12 cellular contexts compared by ENCODE assay signal in genomic region chr19:6768236-6768785, GRCh38. TPM values are rescaled to one million over a fixed set of nuclear protein-coding genes. Genes with fewer than 3 reads are reported as not detected.
DNase-seq lines count a peak whose midpoint lies in the region; ATAC-seq, FAIRE-seq and TF ChIP-seq lines count a peak whose summit lies in the region.
"Had no signal": no experiment of that assay in that cellular context is flagged by ENCODE, and none has a peak within 500 bp of the region (broad histone marks: within the 10 kb centered on the region; RNA-seq: fewer than 3 reads in every experiment).

No MANE protein-coding gene starts in this region.

- H3F3A ChIP-seq in SK-N-SH (replicated peaks; ENCODE audit: insufficient read depth) = peaks cover 14% of the 10 kb centered on the region

- no peak overlapping the region for H3K18ac ChIP-seq in H1 (ENCODE audit: extremely low read depth, low read length)

- H3K23me2 ChIP-seq in H1 (ENCODE audit: low read depth, low read length) = peaks cover 15% of the 10 kb centered on the region

- H2BK120ac ChIP-seq in H1 (replicated peaks; ENCODE audit: low read depth, low read length) = no peak overlapping the region

- H3K27ac ChIP-seq in RWPE2 (ENCODE audit: poor library complexity, severe bottlenecking) (peak overlapping the region; percentile 97), H1 (ENCODE audit: low read depth, low read length) (no peak overlapping the region), small intestine (ENCODE audit: low read depth in 1 of 2, low read length in 1 of 2) (peak overlapping the region; percentile 50 to 87), kidney (ENCODE audit: low read depth in 2 of 2, low read length in 2 of 2) (peak overlapping the region in 1 of 2 donors; percentile 3), SK-N-SH (ENCODE audit: low read depth in 2 of 2, low read length in 1 of 2) (no peak overlapping the region)
- H3K27ac ChIP-seq: cardiac muscle cell, WERI-Rb-1 had no signal

- H2BK5ac ChIP-seq in H1 (ENCODE audit: low read depth, low read length) = no peak overlapping the region

- H3K36me3 ChIP-seq in RWPE2 (ENCODE audit: low read depth) = peaks cover 26% of the 10 kb centered on the region
- H3K36me3 ChIP-seq in H1 (ENCODE audit: control insufficient read depth in 2 of 4, insufficient read depth in 4 of 4, low read length in 3 of 4) = no peaks in the 10 kb centered on the region
- H3K36me3 ChIP-seq in small intestine (ENCODE audit: control insufficient read depth in 2 of 2, insufficient read depth in 2 of 2, low read length in 2 of 2) = no peaks in the 10 kb centered on the region
- H3K36me3 ChIP-seq in kidney (ENCODE audit: control insufficient read depth in 1 of 2, insufficient read depth in 2 of 2, low read length in 2 of 2) = no peaks in the 10 kb centered on the region
- H3K36me3 ChIP-seq in SK-N-SH (replicated peaks in 1 of 2; ENCODE audit: control insufficient read depth in 1 of 2, insufficient read depth in 2 of 2, low read length in 1 of 2) = no peaks in the 10 kb centered on the region
- H3K36me3 ChIP-seq: cardiac muscle cell, WERI-Rb-1 had no signal

- H3K27me3 ChIP-seq in RWPE2 (ENCODE audit: insufficient read depth, poor library complexity, severe bottlenecking) = no peaks in the 10 kb centered on the region
- H3K27me3 ChIP-seq in H1 (replicated peaks in 1 of 4; ENCODE audit: control insufficient read depth in 3 of 4, extremely low read depth in 1 of 4, insufficient read depth in 3 of 4, low read length in 3 of 4) = no peaks in the 10 kb centered on the region
- peaks cover 0 to 3% of the 10 kb centered on the region in 2 donors for H3K27me3 ChIP-seq in small intestine (ENCODE audit: control insufficient read depth in 2 of 2, insufficient read depth in 2 of 2, low read length in 2 of 2)
- peaks cover 11% of the 10 kb centered on the region; the same call in 1 of the 2 replicates for H3K27me3 ChIP-seq in SK-N-SH (ENCODE audit: insufficient read depth)

- peaks cover 0 to 7% of the 10 kb centered on the region in 2 experiments; a peak in 2 of 4 replicates for H3K79me2 ChIP-seq in H1 (ENCODE audit: control insufficient read depth in 1 of 2, insufficient read depth in 2 of 2, low read length in 2 of 2)
- no peaks in the 10 kb centered on the region for H3K79me2 ChIP-seq in SK-N-SH (ENCODE audit: insufficient read depth)

- H3K14ac ChIP-seq in H1 (ENCODE audit: insufficient read length) = no peak overlapping the region

- TF ChIP-seq EP300 in H1 (IDR thresholded peaks at IDR 0.05; ENCODE audit: borderline replicate concordance in 1 of 2, low read depth in 2 of 2, low read length in 2 of 2) (no peak), SK-N-SH (IDR thresholded peaks at IDR 0.05; ENCODE audit: borderline replicate concordance in 1 of 2, low read depth in 1 of 2, low read length in 1 of 2) (no peak)

- H3K9me2 ChIP-seq in SK-N-SH = no peaks in the 10 kb centered on the region

- no peak overlapping the region for H3K56ac ChIP-seq in H1 (replicated peaks; ENCODE audit: insufficient read length, low read depth, low read length)

- H3K9ac ChIP-seq in H1 (replicated peaks in 1 of 4; ENCODE audit: extremely low read depth in 1 of 4, low read depth in 3 of 4, low read length in 3 of 4) = no peak overlapping the region
- no peak overlapping the region for H3K9ac ChIP-seq in kidney (ENCODE audit: low read length in 2 of 2)
- no peak overlapping the region for H3K9ac ChIP-seq in SK-N-SH

- WGBS in H1 (ENCODE audit: extremely low coverage in 1 of 2, insufficient coverage in 1 of 2, insufficient read length in 1 of 2, insufficient replicate concordance in 2 of 2, low coverage in 1 of 2, low lambda C conversion rate in 2 of 2, missing lambda C conversion rate in 1 of 2), 2 experiments = 86% methylated on average over 8 of the region's 8 CpGs; no CpG with 5 or more reads in 1 of the 2 experiments
- 34 to 47% (median 42%) methylated on average over 8 of the region's 8 CpGs for WGBS in small intestine, 3 donors
- WGBS in SK-N-SH (ENCODE audit: low lambda C conversion rate) = 35% methylated on average over 7 of the region's 8 CpGs

- H4K91ac ChIP-seq in H1 (replicated peaks; ENCODE audit: insufficient read length, low read length) = no peak overlapping the region

- no peak overlapping the region for H2BK12ac ChIP-seq in H1 (ENCODE audit: low read depth, low read length)

- ATAC-seq in RWPE2 (ENCODE audit: low read depth) = no peak

- H2AFZ ChIP-seq in H1 (ENCODE audit: low read length) (0 out of 2 replicates have a peak overlapping the region, but pooled peaks have one; percentile 9), SK-N-SH (ENCODE audit: low read depth) (no peak overlapping the region)

- DNase-seq in RWPE2 (ENCODE audit: low spot score) = no peak
- no peak for DNase-seq in H1 (ENCODE audit: low read depth in 1 of 2, low spot score in 2 of 2)
- DNase-seq in small intestine = no peak
- no peak for DNase-seq in kidney
- no peak for DNase-seq in SK-N-SH
- DNase-seq in NCI-H446 (lab: John Stamatoyannopoulos, UW) = no peak
- DNase-seq in activated gamma-delta T cell (lab: John Stamatoyannopoulos, UW) = no peak
- DNase-seq: NCI-H510A treated with DMSO at 0.1 percent for 48 hours, retina had no signal

- in situ Hi-C loops in GM18951 (cut with MboI; ENCODE audit: low sequenced_read_pairs, unreplicated experiment) = no loop called here

- H4K8ac ChIP-seq in H1 (ENCODE audit: extremely low read depth, insufficient read depth, low read length) = no peak overlapping the region

- peak overlapping the region; percentile 46; the same call in 1 of the 2 replicates for H2BK15ac ChIP-seq in H1 (ENCODE audit: low read length)

- no peak overlapping the region for H3K4ac ChIP-seq in H1 (replicated peaks; ENCODE audit: insufficient read length, low read depth, low read length)

- no peak overlapping the region for H4K5ac ChIP-seq in H1 (ENCODE audit: insufficient read length, low read depth, low read length)

- H4K20me1 ChIP-seq in H1 (replicated peaks in 1 of 2; ENCODE audit: control insufficient read depth in 1 of 2, insufficient read depth in 2 of 2, low read length in 2 of 2) = no peaks in the 10 kb centered on the region
- no peaks in the 10 kb centered on the region for H4K20me1 ChIP-seq in SK-N-SH (ENCODE audit: insufficient read depth)

- intact Hi-C loops in kidney (cut with DNase I) = no loop called here

- H3K79me1 ChIP-seq in H1 (ENCODE audit: low read depth, low read length) = peaks cover 10% of the 10 kb centered on the region

- TF ChIP-seq RAD21 in H1 (IDR thresholded peaks at IDR 0.05 in 1 of 2, conservative IDR thresholded peaks at IDR 0.05 in 1 of 2; ENCODE audit: low read depth in 2 of 2, low read length in 2 of 2) (no peak), SK-N-SH (IDR thresholded peaks at IDR 0.05; ENCODE audit: low read length) (no peak)

- no peaks in the 10 kb centered on the region for H3K9me3 ChIP-seq in RWPE2 (ENCODE audit: severe bottlenecking)
- H3K9me3 ChIP-seq in H1 (ENCODE audit: insufficient read depth in 2 of 2, low read depth in 1 of 2, low read length in 1 of 2) = no peaks in the 10 kb centered on the region
- no peaks in the 10 kb centered on the region for H3K9me3 ChIP-seq in small intestine (ENCODE audit: control insufficient read depth, low read depth)
- no peaks in the 10 kb centered on the region for H3K9me3 ChIP-seq in kidney (ENCODE audit: control insufficient read depth in 1 of 2, low read length in 2 of 2)
- no peaks in the 10 kb centered on the region for H3K9me3 ChIP-seq in SK-N-SH

- no peak overlapping the region for H2BK20ac ChIP-seq in H1 (ENCODE audit: low read length)

- no peak for TF ChIP-seq CTCF in RWPE2 (IDR thresholded peaks at IDR 0.05; ENCODE audit: poor library complexity, severe bottlenecking)
- TF ChIP-seq CTCF in H1 (IDR thresholded peaks at IDR 0.05; ENCODE audit: control extremely low read depth in 1 of 3, insufficient read depth in 1 of 3, low read depth in 1 of 3, low read length in 3 of 3) = no peak
- no peak for TF ChIP-seq CTCF in kidney (IDR thresholded peaks at IDR 0.05; ENCODE audit: borderline replicate concordance, extremely low read depth, insufficient read depth)
- no peak for TF ChIP-seq CTCF in SK-N-SH (IDR thresholded peaks at IDR 0.05)

- CTCF ChIA-PET in H1 (lab: Charles Lee; ENCODE audit: partially characterized antibody) = interaction anchor here (0.6 to 4.4 kb wide), 20 partner anchors 15 to 642 kb away, joined by 3 to 31 read pairs (median 4); partner anchors contain the start of gene GPR108
- CTCF ChIA-PET in SK-N-SH (lab: Yijun Ruan, JAX) = interaction anchor here (1.1 to 2.4 kb wide), 2 partner anchors 16 to 137 kb away, joined by 3 to 5 read pairs; no protein-coding TSS in a partner anchor

- no peak overlapping the region for H2AK5ac ChIP-seq in H1 (ENCODE audit: low read depth, low read length)

- POLR2A ChIA-PET in H1 (lab: Charles Lee; ENCODE audit: partially characterized antibody) (interaction anchor here (1.1 to 5.7 kb wide), 10 partner anchors 9 to 92 kb away, joined by 3 to 53 read pairs (median 4); partner anchors contain the start of gene GPR108), SK-N-SH (lab: Yijun Ruan, JAX) (no interaction called here)

- H3K23ac ChIP-seq in H1 (ENCODE audit: insufficient read length) = no peak overlapping the region

- H3K4me2 ChIP-seq in H1 (ENCODE audit: insufficient read depth in 1 of 2, low read depth in 2 of 2, low read length in 2 of 2) (peak overlapping the region; percentile 87 to 99), SK-N-SH (no peak overlapping the region)

- no peak overlapping the region for H3K4me3 ChIP-seq in RWPE2 (ENCODE audit: severe bottlenecking)
- H3K4me3 ChIP-seq in H1 (ENCODE audit: extremely low read depth in 1 of 4, insufficient read depth in 2 of 4, low read depth in 3 of 4, low read length in 4 of 4) = peak overlapping the region; percentile 55 to 84 (median 83); a peak in 7 of 8 replicates
- H3K4me3 ChIP-seq in small intestine (ENCODE audit: low read depth in 1 of 2, low read length in 2 of 2) = peak overlapping the region in 1 of 2 donors; percentile 71
- no peak overlapping the region for H3K4me3 ChIP-seq in kidney (ENCODE audit: low read length in 2 of 2)
- H3K4me3 ChIP-seq in SK-N-SH (ENCODE audit: low read depth in 2 of 2, low read length in 1 of 2) = no peak overlapping the region

- TF ChIP-seq POLR2A in GM18951 (IDR thresholded peaks at IDR 0.05; ENCODE audit: extremely low read depth, insufficient read depth, insufficient read length) (peak; percentile 1), H1 (IDR thresholded peaks at IDR 0.05; ENCODE audit: control extremely low read depth in 1 of 2, low read depth in 2 of 2, low read length in 2 of 2) (no peak)

- peaks cover 7% of the 10 kb centered on the region for H3K4me1 ChIP-seq in RWPE2 (ENCODE audit: insufficient read depth, poor library complexity, severe bottlenecking)
- H3K4me1 ChIP-seq in H1 (replicated peaks in 1 of 4; ENCODE audit: control insufficient read depth in 3 of 4, insufficient read depth in 4 of 4, low read length in 3 of 4) = peaks cover 3 to 11% (median 8%) of the 10 kb centered on the region in 4 experiments
- H3K4me1 ChIP-seq in small intestine (ENCODE audit: control insufficient read depth in 2 of 2, insufficient read depth in 1 of 2, low read depth in 1 of 2, low read length in 1 of 2) = no peaks in the 10 kb centered on the region
- peaks cover 0 to 13% of the 10 kb centered on the region in 2 donors for H3K4me1 ChIP-seq in kidney (ENCODE audit: control insufficient read depth in 1 of 2, insufficient read depth in 1 of 2, low read depth in 1 of 2, low read length in 2 of 2)
- no peaks in the 10 kb centered on the region; a peak in 2 of 4 replicates for H3K4me1 ChIP-seq in SK-N-SH (ENCODE audit: control insufficient read depth in 1 of 2, insufficient read depth in 2 of 2, low read depth in 1 of 2, low read length in 1 of 2)

- FAIRE-seq in H1 (lab: Jason Lieb, UNC) (no peak), small intestine (lab: Jason Lieb, UNC) (no peak), kidney (lab: Jason Lieb, UNC) (no peak)

RNA-seq across cellular contexts. Expression of gene SH2D3A, which starts 1.1 kb away (rescaled TPM):
- total RNA-seq in H1 (2021; fragmentation: NEBNext Ultra II Directional; extraction: Animal tissue kit (Norgen Biotek cat#: 25700)) = 20.0 and 22.1 TPM in 2 replicates
- 14.5 and 22.8 TPM in 2 replicates for polyA plus RNA-seq in H1 (2011; rRNA removed)
- polyA plus RNA-seq in H1 (2011; cell fraction: cytosol; rRNA removed) = 18.8 TPM
- polyA plus RNA-seq in H1 (2011; cell fraction: nucleus; rRNA removed) = 34.1 TPM
- polyA plus RNA-seq in H1 (2012, experiment 1 of 2) = 12.6 to 18.8 TPM (median 17.6 TPM) in 4 replicates
- 15.0 TPM for polyA plus RNA-seq in H1 (2012, experiment 2 of 2)
- polyA plus RNA-seq in H1 (2013, experiment 1 of 2) = 32.0 TPM
- polyA plus RNA-seq in H1 (2013, experiment 2 of 2) = 29.0 TPM
- 6.1 and 7.2 TPM in 2 replicates for polyA minus RNA-seq in H1 (2011; rRNA and poly(A)+ RNA removed)
- polyA minus RNA-seq in H1 (2011; cell fraction: cytosol; rRNA and poly(A)+ RNA removed) = 9.0 TPM
- polyA minus RNA-seq in H1 (2011; cell fraction: nucleus; rRNA and poly(A)+ RNA removed) = 11.2 TPM
- 10 to 100 TPM; 23.9 to 71.6 (median 55.0) TPM for polyA plus RNA-seq in small intestine
- 35.4 TPM for total RNA-seq in kidney
- 12.5 TPM for polyA plus RNA-seq in kidney (ENCODE audit: insufficient read depth, low read depth, low replicate concordance)
- polyA plus RNA-seq in SK-N-SH (2012; rRNA removed) = 0.35 and 0.42 TPM in 2 replicates
- 0.10 and 0.17 TPM in 2 replicates for polyA plus RNA-seq in SK-N-SH (2012; cell fraction: cytosol; rRNA removed)
- polyA plus RNA-seq in SK-N-SH (2012; cell fraction: nucleus; rRNA removed) = 1.2 and 1.4 TPM in 2 replicates

RNA-seq across cellular contexts. Expression of gene VAV1, which starts 4.2 kb away (rescaled TPM):
- 0.21 and 0.22 TPM in 2 replicates for total RNA-seq in H1 (2021; fragmentation: NEBNext Ultra II Directional; extraction: Animal tissue kit (Norgen Biotek cat#: 25700))
- polyA plus RNA-seq in H1 (2011; rRNA removed) (0.21 and 0.46 TPM in 2 replicates), small intestine (1 to 10 TPM; 2.5 to 3.5 (median 3.2) TPM), kidney (ENCODE audit: insufficient read depth, low read depth, low replicate concordance) (0.90 TPM), SK-N-SH (2012; rRNA removed) (0.02 TPM in 1 of 2 replicates, not detected in the other)
- polyA plus RNA-seq in H1 (2011; cell fraction: cytosol; rRNA removed) = 0.31 TPM
- polyA plus RNA-seq in H1 (2011; cell fraction: nucleus; rRNA removed) = 0.61 TPM
- polyA plus RNA-seq in H1 (2012, experiment 1 of 2) = 0.56 to 0.67 TPM (median 0.58 TPM) in 3 of 4 replicates, not detected in the other
- 0.18 TPM for polyA plus RNA-seq in H1 (2012, experiment 2 of 2)
- 3.1 TPM for polyA plus RNA-seq in H1 (2013, experiment 1 of 2)
- polyA plus RNA-seq in H1 (2013, experiment 2 of 2) = 2.7 TPM
- 0.47 and 1.2 TPM in 2 replicates for polyA minus RNA-seq in H1 (2011; rRNA and poly(A)+ RNA removed)
- polyA minus RNA-seq in H1 (2011; cell fraction: cytosol; rRNA and poly(A)+ RNA removed) = 1.6 TPM
- polyA minus RNA-seq in H1 (2011; cell fraction: nucleus; rRNA and poly(A)+ RNA removed) = not detected
- total RNA-seq in kidney = 15.5 TPM
- polyA plus RNA-seq in SK-N-SH (2012; cell fraction: cytosol; rRNA removed) = not detected in 2 replicates
- not detected in 2 replicates for polyA plus RNA-seq in SK-N-SH (2012; cell fraction: nucleus; rRNA removed)
- total RNA-seq: cardiac muscle cell had no signal
- polyA plus RNA-seq: cardiac muscle cell had no signal

RNA-seq across cellular contexts. Expression of gene TRIP10, which starts 28.8 kb away (rescaled TPM):
- total RNA-seq in H1 (2021; fragmentation: NEBNext Ultra II Directional; extraction: Animal tissue kit (Norgen Biotek cat#: 25700)) = 69.3 and 69.5 TPM in 2 replicates
- polyA plus RNA-seq in H1 (2011; rRNA removed) (27.8 and 38.0 TPM in 2 replicates), small intestine (100 to 1,000 TPM in 1 of 3 donors, 10 to 100 TPM in 2; 42.1 to 141 (median 68.6) TPM), kidney (ENCODE audit: insufficient read depth, low read depth, low replicate concordance) (57.5 TPM), SK-N-SH (2012; rRNA removed) (35.4 and 42.9 TPM in 2 replicates)
- 46.0 TPM for polyA plus RNA-seq in H1 (2011; cell fraction: cytosol; rRNA removed)
- 69.9 TPM for polyA plus RNA-seq in H1 (2011; cell fraction: nucleus; rRNA removed)
- 66.1 to 83.1 TPM (median 77.4 TPM) in 4 replicates for polyA plus RNA-seq in H1 (2012, experiment 1 of 2)
- 58.7 TPM for polyA plus RNA-seq in H1 (2012, experiment 2 of 2)
- 63.3 TPM for polyA plus RNA-seq in H1 (2013, experiment 1 of 2)
- polyA plus RNA-seq in H1 (2013, experiment 2 of 2) = 64.1 TPM
- polyA minus RNA-seq in H1 (2011; rRNA and poly(A)+ RNA removed) = 23.1 and 26.9 TPM in 2 replicates
- polyA minus RNA-seq in H1 (2011; cell fraction: cytosol; rRNA and poly(A)+ RNA removed) = 28.1 TPM
- 24.9 TPM for polyA minus RNA-seq in H1 (2011; cell fraction: nucleus; rRNA and poly(A)+ RNA removed)
- total RNA-seq in kidney = 92.9 TPM
- polyA plus RNA-seq in SK-N-SH (2012; cell fraction: cytosol; rRNA removed) = 24.5 and 27.4 TPM in 2 replicates
- 129 and 150 TPM in 2 replicates for polyA plus RNA-seq in SK-N-SH (2012; cell fraction: nucleus; rRNA removed)

RNA-seq across cellular contexts. Expression of gene GPR108, which starts 30.9 kb away (rescaled TPM):
- total RNA-seq in H1 (2021; fragmentation: NEBNext Ultra II Directional; extraction: Animal tissue kit (Norgen Biotek cat#: 25700)) = 34.9 and 35.3 TPM in 2 replicates
- polyA plus RNA-seq in H1 (2011; rRNA removed) = 46.0 and 63.9 TPM in 2 replicates
- 52.1 TPM for polyA plus RNA-seq in H1 (2011; cell fraction: cytosol; rRNA removed)
- 160 TPM for polyA plus RNA-seq in H1 (2011; cell fraction: nucleus; rRNA removed)
- polyA plus RNA-seq in H1 (2012, experiment 1 of 2) = 35.3 to 46.7 TPM (median 38.7 TPM) in 4 replicates
- polyA plus RNA-seq in H1 (2012, experiment 2 of 2) = 36.3 TPM
- 47.8 TPM for polyA plus RNA-seq in H1 (2013, experiment 1 of 2)
- 49.9 TPM for polyA plus RNA-seq in H1 (2013, experiment 2 of 2)
- polyA minus RNA-seq in H1 (2011; rRNA and poly(A)+ RNA removed) = 30.4 and 47.5 TPM in 2 replicates
- 15.0 TPM for polyA minus RNA-seq in H1 (2011; cell fraction: cytosol; rRNA and poly(A)+ RNA removed)
- 23.3 TPM for polyA minus RNA-seq in H1 (2011; cell fraction: nucleus; rRNA and poly(A)+ RNA removed)
- polyA plus RNA-seq in small intestine = 100 to 1,000 TPM in 2 of 3 donors, 10 to 100 TPM in 1; 75.4 to 128 (median 103) TPM
- 113 TPM for total RNA-seq in kidney
- polyA plus RNA-seq in kidney (ENCODE audit: insufficient read depth, low read depth, low replicate concordance) = 144 TPM
- polyA plus RNA-seq in SK-N-SH (2012; rRNA removed) = 51.4 and 54.2 TPM in 2 replicates
- polyA plus RNA-seq in SK-N-SH (2012; cell fraction: cytosol; rRNA removed) = 23.5 and 33.8 TPM in 2 replicates
- polyA plus RNA-seq in SK-N-SH (2012; cell fraction: nucleus; rRNA removed) = 143 and 206 TPM in 2 replicates

RNA-seq across cellular contexts. Expression of gene C3, which starts 47.9 kb away (rescaled TPM):
- total RNA-seq in H1 (2021; fragmentation: NEBNext Ultra II Directional; extraction: Animal tissue kit (Norgen Biotek cat#: 25700)) = 4.2 and 6.4 TPM in 2 replicates
- polyA plus RNA-seq in H1 (2011; rRNA removed) (12.8 and 16.6 TPM in 2 replicates), small intestine (100 to 1,000 TPM in 1 of 3 donors, 10 to 100 TPM in 1, 1 to 10 TPM in 1; 9.5 to 552 (median 16.1) TPM), kidney (ENCODE audit: insufficient read depth, low read depth, low replicate concordance) (452 TPM), SK-N-SH (2012; rRNA removed) (0.67 and 0.71 TPM in 2 replicates)
- polyA plus RNA-seq in H1 (2011; cell fraction: cytosol; rRNA removed) = 16.0 TPM
- 34.2 TPM for polyA plus RNA-seq in H1 (2011; cell fraction: nucleus; rRNA removed)
- 11.3 to 16.8 TPM (median 13.0 TPM) in 4 replicates for polyA plus RNA-seq in H1 (2012, experiment 1 of 2)
- 13.6 TPM for polyA plus RNA-seq in H1 (2012, experiment 2 of 2)
- polyA plus RNA-seq in H1 (2013, experiment 1 of 2) = 22.5 TPM
- 24.4 TPM for polyA plus RNA-seq in H1 (2013, experiment 2 of 2)
- 16.2 and 28.8 TPM in 2 replicates for polyA minus RNA-seq in H1 (2011; rRNA and poly(A)+ RNA removed)
- polyA minus RNA-seq in H1 (2011; cell fraction: cytosol; rRNA and poly(A)+ RNA removed) = 31.9 TPM
- 33.2 TPM for polyA minus RNA-seq in H1 (2011; cell fraction: nucleus; rRNA and poly(A)+ RNA removed)
- 3,831 TPM for total RNA-seq in kidney
- polyA plus RNA-seq in SK-N-SH (2012; cell fraction: cytosol; rRNA removed) = 0.17 and 0.42 TPM in 2 replicates
- 0.99 and 1.9 TPM in 2 replicates for polyA plus RNA-seq in SK-N-SH (2012; cell fraction: nucleus; rRNA removed)

Comparison
In these comparisons a context has a peak if more than half of its experiments do, and no peak if none do; other contexts are left out.
1. H3K27ac ChIP-seq: peak in RWPE2 (single experiment) and small intestine (2 of 2); none in H1 (single experiment) and SK-N-SH (0 of 2).
2. H3K4me3 ChIP-seq: peak in H1 (4 of 4); none in RWPE2 (single experiment), kidney (0 of 2) and SK-N-SH (0 of 2).